ENCODE assay signal across 34 cellular contexts in the genomic region with DNA sequence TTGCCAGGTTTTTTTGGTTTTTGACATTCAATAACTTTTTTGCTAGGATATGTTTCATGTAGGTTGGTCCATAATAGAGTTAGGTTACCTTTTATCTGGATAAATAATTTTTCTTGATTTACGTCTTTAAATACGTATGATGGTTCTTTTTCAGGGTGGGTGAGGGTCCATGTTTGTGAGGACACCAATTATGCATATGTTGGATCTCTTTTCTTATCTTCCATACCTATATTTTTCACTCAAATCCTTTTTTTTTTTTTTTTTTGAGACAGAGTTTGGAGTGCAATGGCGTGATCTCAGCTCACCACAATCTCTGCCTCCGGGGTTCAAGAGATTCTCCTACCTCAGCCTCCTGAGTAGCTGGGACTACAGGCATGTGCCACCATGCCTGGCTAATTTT.
"Had no signal": no experiment of that assay in that cellular context is flagged by ENCODE, and none has a peak within 500 bp of the region (broad histone marks: within the 10 kb centered on the region; RNA-seq: fewer than 3 reads in every experiment).

No MANE protein-coding gene starts in this region.

- H3K4me3 ChIP-seq: adrenal gland, body of pancreas, breast epithelium had no signal

- DNase-seq: activated B cell treated with CpG ODN at 0.5 μM for 24 hours; activated CD4-positive, alpha-beta memory T cell treated with anti-CD3 and anti-CD28 coated beads for 36 hours; activated CD4-positive, alpha-beta T cell treated with anti-CD3 and anti-CD28 coated beads for 4 hours; activated CD4-positive, alpha-beta T cell treated with anti-CD3 and anti-CD28 coated beads, Interleukin-2, amount 10 ng/mL, durations not matched to agents 24 days and 14 days; activated CD4-positive, alpha-beta T cell treated with anti-CD3 and anti-CD28 coated beads, Interleukin-2, amount 50 U/mL, for 1 hour; activated CD4-positive, alpha-beta T cell treated with anti-CD3 and anti-CD28 coated beads, Interleukin-2, amount 50 U/mL, for 4 hours; activated CD4-positive, CD25-positive, alpha-beta regulatory T cell treated with anti-CD3 and anti-CD28 coated beads, Interleukin-2, amount 50 U/mL, for 72 hours; activated CD8-positive, alpha-beta memory T cell treated with anti-CD3 and anti-CD28 coated beads, Interleukin-2, amount 50 U/mL, for 4 hours; activated CD8-positive, alpha-beta T cell treated with anti-CD3 and anti-CD28 coated beads for 36 hours; activated effector memory CD4-positive, alpha-beta T cell treated with anti-CD3 and anti-CD28 coated beads, Interleukin-2, amount 50 U/mL, for 16 hours; activated gamma-delta T cell treated with Interleukin-2 at 50 U/mL for 16 hours; activated naive CD4-positive, alpha-beta T cell; activated naive CD4-positive, alpha-beta T cell treated with anti-CD3 and anti-CD28 coated beads for 36 hours; activated naive CD4-positive, alpha-beta T cell treated with anti-CD3 and anti-CD28 coated beads, Interleukin-2, amount 50 U/mL, for 16 hours; activated naive CD8-positive, alpha-beta T cell treated with anti-CD3 and anti-CD28 coated beads for 36 hours; activated T-cell treated with anti-CD3 and anti-CD28 coated beads for 4 hours; activated T-cell treated with anti-CD3 and anti-CD28 coated beads, Interleukin-2, amount 50 U/mL, for 1 hour; activated T-cell treated with anti-CD3 and anti-CD28 coated beads, Interleukin-2, amount 50 U/mL, for 4 hours; activated T-cell treated with anti-CD3 and anti-CD28 coated beads, Interleukin-2, amount 50 U/mL, for 72 hours; adrenal gland; amniotic stem cell; aorta; body of pancreas; brain microvascular endothelial cell; central memory CD4-positive, alpha-beta T cell; T-helper 2 cell; T-helper 9 cell had no signal

- H3K27ac ChIP-seq: adrenal gland, body of pancreas, brain microvascular endothelial cell, breast epithelium, VCaP had no signal

- H3K9me3 ChIP-seq: adrenal gland, body of pancreas had no signal

- H3K27me3 ChIP-seq: adrenal gland, body of pancreas, brain microvascular endothelial cell, breast epithelium had no signal

- ATAC-seq: activated CD8-positive, alpha-beta T cell treated with anti-CD3 and anti-CD28 coated beads for 36 hours; activated naive CD4-positive, alpha-beta T cell treated with anti-CD3 and anti-CD28 coated beads, Interleukin-2, amount 50 U/mL, for 72 hours; activated T-cell treated with anti-CD3 and anti-CD28 coated beads, Interleukin-2, amount 50 U/mL, for 4 hours; activated T-cell treated with anti-CD3 and anti-CD28 coated beads, Interleukin-2, amount 50 U/mL, for 72 hours; activated T-helper 17 cell treated with anti-CD3 and anti-CD28 coated beads, Interleukin-2, amount 50 U/mL, for 72 hours; body of pancreas had no signal

- H3K36me3 ChIP-seq: adrenal gland, brain microvascular endothelial cell, breast epithelium had no signal

- FAIRE-seq: astrocyte, colon, TTC549 had no signal

- H3K4me1 ChIP-seq: adrenal gland, body of pancreas, breast epithelium had no signal
